ENCODE assay signal across 8 cellular contexts in the genomic region with DNA sequence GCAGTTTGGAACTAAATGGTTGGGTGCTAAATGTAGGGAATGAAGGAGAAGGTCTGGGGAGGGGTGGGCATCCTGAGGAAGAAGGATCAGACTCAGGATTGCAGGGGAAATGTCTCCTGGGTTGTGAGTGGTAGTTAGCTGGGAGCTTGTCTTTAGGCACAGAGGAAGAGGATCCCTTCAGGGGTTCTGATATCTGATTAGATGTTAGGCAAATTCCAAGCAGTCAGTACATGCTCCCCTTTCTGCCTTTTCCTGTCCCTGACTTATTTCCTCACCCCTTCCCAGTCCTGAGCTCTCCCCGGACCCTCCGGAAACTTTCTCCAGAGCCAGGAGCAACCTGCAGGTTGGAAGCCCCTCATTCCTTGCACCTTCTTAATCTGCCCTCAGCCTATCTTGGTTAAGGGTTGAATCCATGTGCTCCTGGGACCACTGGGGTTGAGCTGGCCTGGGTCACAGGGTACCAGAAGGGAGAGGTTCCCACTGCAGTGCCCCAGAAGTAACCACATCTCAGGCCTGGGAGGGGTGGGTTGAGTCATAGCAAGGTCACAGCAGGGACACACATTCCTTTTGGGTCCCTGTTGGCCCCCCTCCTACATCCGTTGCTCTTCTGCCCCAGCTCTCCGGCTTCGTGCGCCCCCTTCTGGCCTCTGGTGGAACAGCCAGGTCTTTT. TPM values are rescaled to one million over a fixed set of nuclear protein-coding genes. Genes with fewer than 3 reads are reported as not detected.
DNase-seq lines count a peak whose midpoint lies in the region; ATAC-seq and TF ChIP-seq lines count a peak whose summit lies in the region.

No MANE protein-coding gene starts in this region.

- DNase-seq in Daoy (ENCODE audit: low read depth) (peak; percentile 99), M059J (ENCODE audit: low read depth) (peak; percentile 98), SHP77 treated with DMSO at 0.1 percent for 48 hours (lab: John Stamatoyannopoulos, UW) (peak; percentile 39), foreskin fibroblast (peak; percentile 98 to 99), neural progenitor cell (ENCODE audit: low spot score) (peak; percentile 84)
- peak; percentile 82 for DNase-seq in activated effector memory CD4-positive, alpha-beta T cell treated with Interleukin-2 at 50 U/mL for 16 hours

- peak overlapping the region; percentile 69 to 84 for H3K4me3 ChIP-seq in foreskin fibroblast (ENCODE audit: low read depth in 1 of 2, low read length in 2 of 2)
- H3K4me3 ChIP-seq in neural progenitor cell, result no peak overlapping the region

- no peak overlapping the region for H3K27ac Mint-ChIP-seq in neural progenitor cell
- peak overlapping the region; percentile 92 for H3K27ac Mint-ChIP-seq in stimulated activated naive CD8-positive, alpha-beta T cell treated with anti-CD3 and anti-CD28 coated beads, Interleukin-15, Interleukin-2, amounts not matched to agents 100 ng/mL and 50 ng/mL, for 24 hours

- no peaks in the 10 kb centered on the region for H3K36me3 ChIP-seq in neural progenitor cell

- H4K20me1 ChIP-seq in neural progenitor cell (ENCODE audit: low read depth), result no peaks in the 10 kb centered on the region

- H2AFZ ChIP-seq in neural progenitor cell (replicated peaks), result no peak overlapping the region

- no peak overlapping the region for H3K27ac ChIP-seq in neural progenitor cell

- H3K79me2 ChIP-seq in neural progenitor cell (ENCODE audit: low read depth), result no peaks in the 10 kb centered on the region

- peaks cover 43% of the 10 kb centered on the region for H3K27me3 ChIP-seq in neural progenitor cell

- no peak overlapping the region for H3K4me2 ChIP-seq in neural progenitor cell

- peak; percentile 95 for TF ChIP-seq CTCF in foreskin fibroblast (IDR thresholded peaks at IDR 0.05; ENCODE audit: low read depth, low read length)
- peak; percentile 97 for TF ChIP-seq CTCF in neural progenitor cell (IDR thresholded peaks at IDR 0.05)

- H3K4me1 ChIP-seq in neural progenitor cell, result peaks cover 21% of the 10 kb centered on the region

- H3K4me1 Mint-ChIP-seq in neural progenitor cell, result peaks cover 52% of the 10 kb centered on the region
- H3K4me1 Mint-ChIP-seq in stimulated activated naive CD8-positive, alpha-beta T cell treated with anti-CD3 and anti-CD28 coated beads, Interleukin-15, Interleukin-2, amounts not matched to agents 100 ng/mL and 50 ng/mL, for 24 hours (ENCODE audit: low read depth), result peaks cover 66% of the 10 kb centered on the region

- peak overlapping the region; percentile 82 for H3K4me3 Mint-ChIP-seq in neural progenitor cell
- peak overlapping the region; percentile 82 for H3K4me3 Mint-ChIP-seq in stimulated activated naive CD8-positive, alpha-beta T cell treated with anti-CD3 and anti-CD28 coated beads, Interleukin-15, Interleukin-2, amounts not matched to agents 100 ng/mL and 50 ng/mL, for 24 hours

- H3K9me3 ChIP-seq in neural progenitor cell (ENCODE audit: low read depth), result no peaks in the 10 kb centered on the region

- H3K9ac ChIP-seq in neural progenitor cell, result no peak overlapping the region

- H3K27me3 Mint-ChIP-seq in neural progenitor cell (ENCODE audit: insufficient read depth, low read depth), result peaks cover 46% of the 10 kb centered on the region
- no peaks in the 10 kb centered on the region for H3K27me3 Mint-ChIP-seq in stimulated activated naive CD8-positive, alpha-beta T cell treated with anti-CD3 and anti-CD28 coated beads, Interleukin-15, Interleukin-2, amounts not matched to agents 100 ng/mL and 50 ng/mL, for 24 hours

- ATAC-seq in GM18511 (IDR thresholded peaks at IDR 0.05; ENCODE audit: unreplicated experiment), result no peak

- peaks cover 13% of the 10 kb centered on the region for H3F3A ChIP-seq in neural progenitor cell (ENCODE audit: low read depth)

- no peaks in the 10 kb centered on the region for H3K9me3 Mint-ChIP-seq in neural progenitor cell
- H3K9me3 Mint-ChIP-seq in stimulated activated naive CD8-positive, alpha-beta T cell treated with anti-CD3 and anti-CD28 coated beads, Interleukin-15, Interleukin-2, amounts not matched to agents 100 ng/mL and 50 ng/mL, for 24 hours, result no peaks in the 10 kb centered on the region

- no peaks in the 10 kb centered on the region for H3K36me3 Mint-ChIP-seq in neural progenitor cell
- no peaks in the 10 kb centered on the region for H3K36me3 Mint-ChIP-seq in stimulated activated naive CD8-positive, alpha-beta T cell treated with anti-CD3 and anti-CD28 coated beads, Interleukin-15, Interleukin-2, amounts not matched to agents 100 ng/mL and 50 ng/mL, for 24 hours (ENCODE audit: low read depth)

RNA-seq across cellular contexts. Expression of a gene that starts 1.6 kb away (rescaled TPM):
- total RNA-seq in Daoy (2014; rRNA removed; shearing (Covaris generic)), result 53.5 and 68.5 TPM in 2 replicates
- 318 and 394 TPM in 2 replicates for total RNA-seq in M059J (2014; rRNA removed; shearing (Covaris generic))
- total RNA-seq in neural progenitor cell (ENCODE audit: low replicate concordance), result 2.5 and 2.6 TPM in 2 replicates

RNA-seq across cellular contexts. Expression of a gene that starts 4.2 kb away (rescaled TPM):
- total RNA-seq in Daoy (2014; rRNA removed; shearing (Covaris generic)), result not detected in 2 replicates
- total RNA-seq in M059J (2014; rRNA removed; shearing (Covaris generic)), result 0.22 TPM in 1 of 2 replicates, not detected in the other
- not detected in 2 replicates for total RNA-seq in neural progenitor cell (ENCODE audit: low replicate concordance)

RNA-seq across cellular contexts. Expression of a gene that starts 19.9 kb away (rescaled TPM):
- total RNA-seq in Daoy (2014; rRNA removed; shearing (Covaris generic)), result 22.2 and 23.8 TPM in 2 replicates
- 11.2 and 15.4 TPM in 2 replicates for total RNA-seq in M059J (2014; rRNA removed; shearing (Covaris generic))
- total RNA-seq in neural progenitor cell (ENCODE audit: low replicate concordance), result 5.4 and 6.7 TPM in 2 replicates

RNA-seq across cellular contexts. Expression of a gene that starts 49.3 kb away (rescaled TPM):
- total RNA-seq in Daoy (2014; rRNA removed; shearing (Covaris generic)), result 7.0 and 8.2 TPM in 2 replicates
- total RNA-seq in M059J (2014; rRNA removed; shearing (Covaris generic)), result 31.1 and 39.9 TPM in 2 replicates
- 0.24 and 0.28 TPM in 2 replicates for total RNA-seq in neural progenitor cell (ENCODE audit: low replicate concordance)

Comparison
In these comparisons a context has a peak if more than half of its experiments do, and no peak if none do; other contexts are left out.
1. DNase-seq: peak in every context shown above with its lines; median percentile 99 in Daoy; 98 in foreskin fibroblast; 98 in M059J; 84 in neural progenitor cell; 82 in activated effector memory CD4-positive, alpha-beta T cell treated with Interleukin-2 at 50 U/mL for 16 hours; 39 in SHP77 treated with DMSO at 0.1 percent for 48 hours.
2. RNA of a gene that starts 1.6 kb away (total RNA-seq): 318 to 394 TPM in M059J and 53.5 to 68.5 TPM in Daoy; 2.5 to 2.6 TPM in neural progenitor cell; every median in the first group is over 10 times any median in the second.